In genomic region chr18:245282-245847, GRCh38 we compare ENCODE assay signal across 23 cellular contexts. TPM values are rescaled to one million over a fixed set of nuclear protein-coding genes. Genes with fewer than 3 reads are reported as not detected.
DNase-seq lines count a peak whose midpoint lies in the region; ATAC-seq and TF ChIP-seq lines count a peak whose summit lies in the region.
"Had no signal": no experiment of that assay in that cellular context is flagged by ENCODE, and none has a peak within 500 bp of the region (broad histone marks: within the 10 kb centered on the region; RNA-seq: fewer than 3 reads in every experiment).

No MANE protein-coding gene starts in this region.

- H3K14ac ChIP-seq in trophoblast cell (ENCODE audit: low read length): no peak overlapping the region

- WGBS in trophoblast cell (ENCODE audit: extremely low coverage, insufficient coverage, insufficient read length): no CpG with 5 or more reads among the region's 2 CpGs

- peak overlapping the region; percentile 36 for H3K27ac Mint-ChIP-seq in activated naive CD4-positive, alpha-beta T cell treated with anti-CD3 and anti-CD28 coated beads, Interleukin-2, amount 50 U/mL, for 24 hours
- H3K27ac Mint-ChIP-seq in central memory CD8-positive, alpha-beta T cell (ENCODE audit: low read depth): peak overlapping the region; percentile 19
- H3K27ac Mint-ChIP-seq in effector memory CD8-positive, alpha-beta T cell: no peak overlapping the region
- peak overlapping the region in 1 of 7 donors; percentile 27 for H3K27ac Mint-ChIP-seq in CD14-positive monocyte
- H3K27ac Mint-ChIP-seq: CD8-positive, alpha-beta T cell; HFFc6; IgD-negative memory B cell had no signal

- intact Hi-C loops in CD14-positive monocyte (cut with micrococcal nuclease): no loop called here

- no peak for ATAC-seq in central memory CD8-positive, alpha-beta T cell (replicated peaks; ENCODE audit: extremely low read depth, poor library complexity, severe bottlenecking)
- ATAC-seq in effector memory CD8-positive, alpha-beta T cell (replicated peaks): no peak
- ATAC-seq: CD8-positive, alpha-beta T cell; Panc1 had no signal

- no peak overlapping the region for H2AK5ac ChIP-seq in trophoblast cell (ENCODE audit: low read length)

- no peak overlapping the region for H2AFZ ChIP-seq in trophoblast cell (ENCODE audit: insufficient read depth, low read length, poor library complexity)

- H3K4ac ChIP-seq in trophoblast cell (ENCODE audit: low read depth, low read length): no peak overlapping the region

- no peak overlapping the region for H3K18ac ChIP-seq in trophoblast cell (ENCODE audit: low read length)

- H3K4me2 ChIP-seq in trophoblast cell (ENCODE audit: low read length): peak overlapping the region; percentile 27
- H3K4me2 ChIP-seq: BLaER1 had no signal

- H3K27ac ChIP-seq in trophoblast cell (ENCODE audit: low read depth, low read length): no peak overlapping the region
- H3K27ac ChIP-seq: BLaER1, HL-60 had no signal

- no peak overlapping the region for H2BK12ac ChIP-seq in trophoblast cell (ENCODE audit: low read length)

- H2BK120ac ChIP-seq in trophoblast cell (ENCODE audit: insufficient read depth, low read length, poor library complexity): no peak overlapping the region

- no peak overlapping the region for H3K4me3 ChIP-seq in trophoblast cell (ENCODE audit: low read depth, low read length)
- H3K4me3 ChIP-seq: BLaER1 had no signal

- peaks cover 2 to 7% of the 10 kb centered on the region in 2 experiments for H3K36me3 ChIP-seq in trophoblast cell (ENCODE audit: control insufficient read depth in 1 of 2, insufficient read depth in 2 of 2, low read length in 2 of 2)

- H4K8ac ChIP-seq in trophoblast cell (ENCODE audit: low read depth, low read length): no peak overlapping the region

- H2BK5ac ChIP-seq in trophoblast cell (ENCODE audit: low read depth, low read length, poor library complexity): no peak overlapping the region

- no peaks in the 10 kb centered on the region for H3K79me1 ChIP-seq in trophoblast cell (ENCODE audit: low read length)

- no peak overlapping the region for H3K23ac ChIP-seq in trophoblast cell (ENCODE audit: low read length)

- H3K36me3 Mint-ChIP-seq in activated naive CD4-positive, alpha-beta T cell treated with anti-CD3 and anti-CD28 coated beads, Interleukin-2, amount 50 U/mL, for 24 hours: peaks cover 30% of the 10 kb centered on the region
- H3K36me3 Mint-ChIP-seq in central memory CD8-positive, alpha-beta T cell (ENCODE audit: insufficient read depth): peaks cover 40% of the 10 kb centered on the region
- peaks cover 55% of the 10 kb centered on the region for H3K36me3 Mint-ChIP-seq in effector memory CD8-positive, alpha-beta T cell (ENCODE audit: insufficient read depth)
- peaks cover 61 to 71% of the 10 kb centered on the region in 2 donors for H3K36me3 Mint-ChIP-seq in CD14-positive monocyte

- no peaks in the 10 kb centered on the region for H3K79me2 ChIP-seq in trophoblast cell (ENCODE audit: control insufficient read depth, insufficient read depth, low read length, poor library complexity)

- no peaks in the 10 kb centered on the region for H3K4me1 Mint-ChIP-seq in activated naive CD4-positive, alpha-beta T cell treated with anti-CD3 and anti-CD28 coated beads, Interleukin-2, amount 50 U/mL, for 24 hours
- no peaks in the 10 kb centered on the region for H3K4me1 Mint-ChIP-seq in central memory CD8-positive, alpha-beta T cell
- peaks cover 0 to 3% of the 10 kb centered on the region in 2 donors for H3K4me1 Mint-ChIP-seq in effector memory CD8-positive, alpha-beta T cell (ENCODE audit: low read depth in 2 of 2)
- H3K4me1 Mint-ChIP-seq in CD14-positive monocyte: no peaks in the 10 kb centered on the region
- H3K4me1 Mint-ChIP-seq: IgD-negative memory B cell had no signal

- no peaks in the 10 kb centered on the region for H3K9me3 ChIP-seq in trophoblast cell (ENCODE audit: insufficient read depth, low read depth, low read length)
- H3K9me3 ChIP-seq: BLaER1 had no signal

- no peak overlapping the region for H4K12ac ChIP-seq in trophoblast cell (ENCODE audit: low read depth, low read length)

- TF ChIP-seq CTCF in CD14-positive monocyte (IDR thresholded peaks at IDR 0.05): no peak

- DNase-seq in activated naive CD4-positive, alpha-beta T cell treated with Interleukin-2 at 50 U/mL for 16 hours: no peak
- DNase-seq in HT1080 (ENCODE audit: low read depth): peak; percentile 27
- no peak for DNase-seq in central memory CD8-positive, alpha-beta T cell (ENCODE audit: low spot score in 2 of 2)
- DNase-seq in trophoblast cell: no peak
- DNase-seq in retina: no peak
- DNase-seq in effector memory CD8-positive, alpha-beta T cell: no peak
- DNase-seq in CD14-positive monocyte (ENCODE audit: low spot score): no peak
- DNase-seq: CD8-positive, alpha-beta T cell; DMS79; H7; HFFc6; Karpas-422; MM.1S; NCI-H1092; NCI-H1436 treated with DMSO at 0.1 percent for 48 hours; NCI-H2029; NCI-H345; NCI-H524 treated with DMSO at 0.1 percent for 48 hours had no signal

- no peaks in the 10 kb centered on the region for H3K27me3 Mint-ChIP-seq in activated naive CD4-positive, alpha-beta T cell treated with anti-CD3 and anti-CD28 coated beads, Interleukin-2, amount 50 U/mL, for 24 hours
- no peaks in the 10 kb centered on the region for H3K27me3 Mint-ChIP-seq in central memory CD8-positive, alpha-beta T cell
- no peaks in the 10 kb centered on the region for H3K27me3 Mint-ChIP-seq in effector memory CD8-positive, alpha-beta T cell
- H3K27me3 Mint-ChIP-seq in CD14-positive monocyte (ENCODE audit: low read depth in 3 of 3): peaks cover 0 to 2% (median 0%) of the 10 kb centered on the region in 3 donors
- H3K27me3 Mint-ChIP-seq: IgD-negative memory B cell had no signal

- no peak overlapping the region for H4K91ac ChIP-seq in trophoblast cell (ENCODE audit: low read depth, low read length)

- no peak overlapping the region for H3K4me3 Mint-ChIP-seq in activated naive CD4-positive, alpha-beta T cell treated with anti-CD3 and anti-CD28 coated beads, Interleukin-2, amount 50 U/mL, for 24 hours
- H3K4me3 Mint-ChIP-seq in central memory CD8-positive, alpha-beta T cell: no peak overlapping the region
- no peak overlapping the region for H3K4me3 Mint-ChIP-seq in effector memory CD8-positive, alpha-beta T cell
- no peak overlapping the region for H3K4me3 Mint-ChIP-seq in CD14-positive monocyte
- H3K4me3 Mint-ChIP-seq: CD8-positive, alpha-beta T cell; HFFc6; IgD-negative memory B cell had no signal

- no peak overlapping the region for H3K9ac ChIP-seq in trophoblast cell (ENCODE audit: low read length)
- H3K9ac ChIP-seq: BLaER1 had no signal

- no peaks in the 10 kb centered on the region for H3K27me3 ChIP-seq in trophoblast cell (ENCODE audit: insufficient read depth, low read length)
- H3K27me3 ChIP-seq: BLaER1 had no signal

- H3K9me3 Mint-ChIP-seq in activated naive CD4-positive, alpha-beta T cell treated with anti-CD3 and anti-CD28 coated beads, Interleukin-2, amount 50 U/mL, for 24 hours: no peaks in the 10 kb centered on the region
- H3K9me3 Mint-ChIP-seq in central memory CD8-positive, alpha-beta T cell: no peaks in the 10 kb centered on the region
- no peaks in the 10 kb centered on the region for H3K9me3 Mint-ChIP-seq in effector memory CD8-positive, alpha-beta T cell
- no peaks in the 10 kb centered on the region for H3K9me3 Mint-ChIP-seq in CD14-positive monocyte
- H3K9me3 Mint-ChIP-seq: CD8-positive, alpha-beta T cell; HFFc6; IgD-negative memory B cell had no signal

- H3K4me1 ChIP-seq in trophoblast cell (ENCODE audit: control insufficient read depth in 1 of 2, insufficient read depth in 2 of 2, low read length in 2 of 2): no peaks in the 10 kb centered on the region
- H3K4me1 ChIP-seq: BLaER1 had no signal

RNA-seq across cellular contexts. Expression of gene THOC1, which starts 22.5 kb away (rescaled TPM):
- 40.3 and 43.2 TPM in 2 replicates for total RNA-seq in HT1080 (2014; rRNA removed; shearing (Covaris generic))
- 18.9 and 21.6 TPM in 2 replicates for polyA plus RNA-seq in HT1080 (2015; cell fraction: cytosol; rRNA removed)
- 116 and 120 TPM in 2 replicates for polyA plus RNA-seq in HT1080 (2015; cell fraction: nucleus; rRNA removed)
- polyA plus RNA-seq in trophoblast cell (2013): 20.9 and 23.1 TPM in 2 replicates
- polyA plus RNA-seq in CD14-positive monocyte: 1 to 10 TPM; 7.8 to 8.9 TPM

Comparison
In these comparisons a context has a peak if more than half of its experiments do, and no peak if none do; other contexts are left out.
1. H3K27ac Mint-ChIP-seq: peak in activated naive CD4-positive, alpha-beta T cell treated with anti-CD3 and anti-CD28 coated beads, Interleukin-2, amount 50 U/mL, for 24 hours (single experiment) and central memory CD8-positive, alpha-beta T cell (single experiment); none in effector memory CD8-positive, alpha-beta T cell (0 of 2).